In genomic region chr7:111960909-111961440, GRCh38 we compare ENCODE assay signal across 16 cellular contexts.
"Had no signal": no experiment of that assay in that cellular context is flagged by ENCODE, and none has a peak within 500 bp of the region (broad histone marks: within the 10 kb centered on the region; RNA-seq: fewer than 3 reads in every experiment).

No MANE protein-coding gene starts in this region.

- H3K4me3 Mint-ChIP-seq: effector memory CD8-positive, alpha-beta T cell; memory B cell; natural killer cell; neural progenitor cell; stimulated activated naive B cell treated with anti-CD40 and anti-IgM and Interleukin-4, amounts not matched to agents 10 μg/mL and 1 μg/mL and 100 μg/mL, for 72 hours; stimulated activated naive CD8-positive, alpha-beta T cell treated with anti-CD3 and anti-CD28 coated beads, Interleukin-15, Interleukin-2, amounts not matched to agents 100 ng/mL and 50 ng/mL, for 24 hours had no signal

- H3K36me3 Mint-ChIP-seq: memory B cell; natural killer cell; stimulated activated naive B cell treated with anti-CD40 and anti-IgM and Interleukin-4, amounts not matched to agents 10 μg/mL and 1 μg/mL and 100 μg/mL, for 72 hours had no signal

- H3K4me1 Mint-ChIP-seq: memory B cell; natural killer cell; stimulated activated naive B cell treated with anti-CD40 and anti-IgM and Interleukin-4, amounts not matched to agents 10 μg/mL and 1 μg/mL and 100 μg/mL, for 72 hours had no signal

- DNase-seq: effector memory CD8-positive, alpha-beta T cell; left ventricle myocardium superior; lower lobe of right lung; natural killer cell; posterior cingulate gyrus; psoas muscle; right lobe of liver; small intestine; stimulated activated CD4-positive, alpha-beta T cell treated with anti-CD3 and anti-CD28 coated beads, Interleukin-15, amount 100 ng/mL, for 24 hours; stimulated activated CD4-positive, alpha-beta T cell treated with anti-CD3 and anti-CD28 coated beads, Interleukin-2, amount 100 ng/mL, for 48 hours; stimulated activated naive B cell treated with anti-CD40 and anti-IgM and Interleukin-4, amounts not matched to agents 10 μg/mL and 1 μg/mL and 100 μg/mL, for 72 hours; transverse colon; upper lobe of right lung had no signal

- H3K9me3 Mint-ChIP-seq: memory B cell; neural progenitor cell; stimulated activated naive B cell treated with anti-CD40 and anti-IgM and Interleukin-4, amounts not matched to agents 10 μg/mL and 1 μg/mL and 100 μg/mL, for 72 hours; stimulated activated naive CD8-positive, alpha-beta T cell treated with anti-CD3 and anti-CD28 coated beads, Interleukin-15, Interleukin-2, amounts not matched to agents 100 ng/mL and 50 ng/mL, for 24 hours had no signal

- ATAC-seq: effector memory CD8-positive, alpha-beta T cell; left ventricle myocardium superior; lower lobe of right lung; natural killer cell; psoas muscle; stimulated activated naive B cell treated with anti-CD40 and anti-IgM and Interleukin-4, amounts not matched to agents 10 μg/mL and 1 μg/mL and 100 μg/mL, for 72 hours; upper lobe of right lung had no signal

- H3K27me3 Mint-ChIP-seq: effector memory CD8-positive, alpha-beta T cell; memory B cell; stimulated activated naive B cell treated with anti-CD40 and anti-IgM and Interleukin-4, amounts not matched to agents 10 μg/mL and 1 μg/mL and 100 μg/mL, for 72 hours; stimulated activated naive CD8-positive, alpha-beta T cell treated with anti-CD3 and anti-CD28 coated beads, Interleukin-15, Interleukin-2, amounts not matched to agents 100 ng/mL and 50 ng/mL, for 24 hours had no signal

- H3K27ac Mint-ChIP-seq: effector memory CD8-positive, alpha-beta T cell; memory B cell; natural killer cell; neural progenitor cell; stimulated activated naive B cell treated with anti-CD40 and anti-IgM and Interleukin-4, amounts not matched to agents 10 μg/mL and 1 μg/mL and 100 μg/mL, for 72 hours; stimulated activated naive CD8-positive, alpha-beta T cell treated with anti-CD3 and anti-CD28 coated beads, Interleukin-15, Interleukin-2, amounts not matched to agents 100 ng/mL and 50 ng/mL, for 24 hours had no signal
